9 cellular contexts compared by ENCODE assay signal in the genomic region with DNA sequence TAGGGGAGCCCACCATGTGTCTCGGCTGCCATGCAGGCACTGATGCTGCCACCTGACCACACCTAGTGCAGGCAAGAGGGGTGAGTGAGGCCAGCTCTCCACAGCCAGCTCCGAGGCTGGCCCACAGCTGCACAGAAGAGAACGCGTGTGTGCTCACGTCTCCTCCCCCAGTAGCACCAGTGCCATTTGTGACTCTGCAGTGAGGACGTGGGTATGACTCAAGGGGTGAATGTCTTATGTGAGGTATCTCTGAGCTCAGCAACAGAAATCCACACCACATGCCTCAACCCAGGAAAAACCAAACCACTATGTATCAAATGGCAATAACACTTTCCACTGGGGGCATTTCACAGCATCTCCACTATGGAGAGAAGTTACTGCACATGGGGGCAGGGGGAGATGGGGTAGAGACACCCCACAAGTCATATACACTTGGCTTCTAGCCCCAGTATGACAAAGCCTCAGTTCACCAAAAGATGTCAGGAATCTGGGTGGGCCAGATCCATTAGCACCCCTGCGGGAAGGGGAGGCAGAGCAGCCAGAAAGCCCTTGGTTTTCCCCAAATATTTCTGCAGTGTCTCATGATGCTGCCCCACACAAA.
DNase-seq lines count a peak whose midpoint lies in the region; TF ChIP-seq lines count a peak whose summit lies in the region.
"Had no signal": no experiment of that assay in that cellular context is flagged by ENCODE, and none has a peak within 500 bp of the region (broad histone marks: within the 10 kb centered on the region; RNA-seq: fewer than 3 reads in every experiment).

No MANE protein-coding gene starts in this region.

- intact Hi-C loops in MCF 10A (cut with micrococcal nuclease) = no loop called here

- H3K4me1 Mint-ChIP-seq in MCF 10A (ENCODE audit: insufficient read depth, unreplicated experiment) = no peaks in the 10 kb centered on the region
- H3K4me1 Mint-ChIP-seq in neural progenitor cell = peaks cover 22% of the 10 kb centered on the region

- no peaks in the 10 kb centered on the region for H3K27me3 Mint-ChIP-seq in MCF 10A (ENCODE audit: insufficient read depth, unreplicated experiment)
- peaks cover 3% of the 10 kb centered on the region for H3K27me3 Mint-ChIP-seq in neural progenitor cell (ENCODE audit: insufficient read depth, low read depth)
- H3K27me3 Mint-ChIP-seq: activated B cell treated with CpG ODN at 0.5 μM for 24 hours had no signal

- H3K9me3 ChIP-seq in HUES64 (ENCODE audit: insufficient read depth, low read depth, low read length) (no peaks in the 10 kb centered on the region), neural progenitor cell (ENCODE audit: low read depth) (no peaks in the 10 kb centered on the region), BE2C (no peaks in the 10 kb centered on the region)

- H3K9ac ChIP-seq in HUES64 (ENCODE audit: low read depth, low read length) (no peak overlapping the region), neural progenitor cell (no peak overlapping the region)

- H2AFZ ChIP-seq in neural progenitor cell (replicated peaks) = no peak overlapping the region

- H3K27me3 ChIP-seq in HUES64 (ENCODE audit: insufficient read depth, low read length) (no peaks in the 10 kb centered on the region), neural progenitor cell (no peaks in the 10 kb centered on the region), BE2C (no peaks in the 10 kb centered on the region)

- no peak overlapping the region for H3K4me3 Mint-ChIP-seq in MCF 10A (ENCODE audit: unreplicated experiment)
- no peak overlapping the region for H3K4me3 Mint-ChIP-seq in neural progenitor cell
- H3K4me3 Mint-ChIP-seq: activated B cell treated with CpG ODN at 0.5 μM for 24 hours, nephron had no signal

- no peak overlapping the region for H3K27ac Mint-ChIP-seq in MCF 10A (ENCODE audit: low read depth, unreplicated experiment)
- no peak overlapping the region for H3K27ac Mint-ChIP-seq in neural progenitor cell
- H3K27ac Mint-ChIP-seq: activated B cell treated with CpG ODN at 0.5 μM for 24 hours, nephron had no signal

- H3K36me3 Mint-ChIP-seq in MCF 10A (ENCODE audit: insufficient read depth, unreplicated experiment) (peaks cover 7% of the 10 kb centered on the region), neural progenitor cell (peaks cover 34% of the 10 kb centered on the region)

- no peak overlapping the region for H3K4me3 ChIP-seq in HUES64 (ENCODE audit: low read length)
- H3K4me3 ChIP-seq in neural progenitor cell = no peak overlapping the region
- no peak overlapping the region for H3K4me3 ChIP-seq in BE2C (ENCODE audit: low read depth, low read length)

- H3K27ac ChIP-seq in HUES64 (ENCODE audit: low read depth, low read length) = peak overlapping the region; percentile 20; the same call in 1 of the 2 replicates
- no peak overlapping the region for H3K27ac ChIP-seq in neural progenitor cell

- WGBS in HUES64 = 96% methylated on average over 7 of the region's 7 CpGs

- peaks cover 34% of the 10 kb centered on the region for H3F3A ChIP-seq in neural progenitor cell (ENCODE audit: low read depth)

- POLR2A ChIA-PET in MCF 10A (lab: Yijun Ruan, JAX) = no interaction called here

- H3K36me3 ChIP-seq in HUES64 (ENCODE audit: insufficient read depth, low read length) (peaks cover 89% of the 10 kb centered on the region), neural progenitor cell (peaks cover 4% of the 10 kb centered on the region), BE2C (no peaks in the 10 kb centered on the region)

- TF ChIP-seq CTCF in MCF 10A (IDR thresholded peaks at IDR 0.05; ENCODE audit: unreplicated experiment) (no peak), neural progenitor cell (IDR thresholded peaks at IDR 0.05) (no peak), BE2C (IDR thresholded peaks at IDR 0.05; ENCODE audit: low read depth, low read length) (no peak)

- peaks cover 98% of the 10 kb centered on the region for H4K20me1 ChIP-seq in neural progenitor cell (ENCODE audit: low read depth)

- H3K4me1 ChIP-seq in HUES64 (ENCODE audit: insufficient read depth, low read length) (peaks cover 7% of the 10 kb centered on the region; the same call in 1 of the 2 replicates), neural progenitor cell (peaks cover 23% of the 10 kb centered on the region), BE2C (peaks cover 6% of the 10 kb centered on the region)

- peak; percentile 92 for DNase-seq in EH (ENCODE audit: low read depth)
- DNase-seq in dedifferentiated amniotic fluid mesenchymal stem cell (ENCODE audit: extremely low spot score) = peak; percentile 66
- DNase-seq in renal cortical epithelial cell (ENCODE audit: low read depth) = peak; percentile 9
- no peak for DNase-seq in MCF 10A (ENCODE audit: unreplicated experiment)
- no peak for DNase-seq in neural progenitor cell (ENCODE audit: low spot score)
- DNase-seq in BE2C = no peak
- DNase-seq: activated B cell treated with CpG ODN at 0.5 μM for 24 hours had no signal

- no peak overlapping the region for H3K4me2 ChIP-seq in neural progenitor cell

- peaks cover 97% of the 10 kb centered on the region for H3K79me2 ChIP-seq in neural progenitor cell (ENCODE audit: low read depth)

- no TSS peak for BruUV-seq in MCF 10A (replicated peaks; lab: Mats Ljungman, UMichigan)

- CTCF ChIA-PET in MCF 10A (lab: Yijun Ruan, JAX) = interaction anchor here (16.7 kb wide), 1 partner anchor 406 kb away, joined by 604 read pairs; no protein-coding TSS in a partner anchor

- no peaks in the 10 kb centered on the region for H3K9me3 Mint-ChIP-seq in MCF 10A (ENCODE audit: unreplicated experiment)
- no peaks in the 10 kb centered on the region for H3K9me3 Mint-ChIP-seq in neural progenitor cell
- H3K9me3 Mint-ChIP-seq: activated B cell treated with CpG ODN at 0.5 μM for 24 hours, nephron had no signal

Comparison
In these comparisons a context has a peak if more than half of its experiments do, and no peak if none do; other contexts are left out.
1. DNase-seq: peak in EH (single experiment), dedifferentiated amniotic fluid mesenchymal stem cell (single experiment) and renal cortical epithelial cell (single experiment); none in MCF 10A (single experiment), neural progenitor cell (single experiment) and BE2C (single experiment).